ENCODE assay signal across 10 cellular contexts in the genomic region with DNA sequence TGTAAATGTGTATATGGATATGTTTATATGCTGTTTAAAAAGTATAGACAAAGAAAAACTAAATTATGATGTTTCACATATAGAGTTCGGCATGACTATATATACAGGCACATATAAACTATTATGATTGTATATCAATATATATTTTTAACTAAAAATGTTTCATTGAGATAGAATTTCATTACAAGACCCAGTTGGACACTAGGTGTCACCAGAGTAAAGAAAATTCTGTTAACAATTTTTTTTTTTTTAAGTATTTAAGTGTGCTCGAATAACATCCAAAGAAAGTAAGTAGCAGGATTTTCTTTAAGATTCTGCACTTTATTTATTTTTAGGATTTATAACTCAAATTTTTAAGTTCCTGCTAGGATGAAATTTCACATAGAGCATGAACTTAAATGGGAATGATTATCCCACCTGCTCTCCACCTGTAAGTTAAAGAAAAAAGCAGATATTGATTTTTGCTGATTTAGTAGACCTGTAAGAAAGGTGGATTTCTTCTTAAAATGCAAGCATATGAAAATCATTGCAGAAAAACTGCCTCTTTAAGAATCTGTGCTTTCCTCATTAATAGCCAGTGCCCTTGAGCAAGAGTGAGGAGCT.
A peak's percentile ranks its signal among the peaks of the same experiment; 100 is the strongest.
DNase-seq lines count a peak whose midpoint lies in the region; ATAC-seq, FAIRE-seq and TF ChIP-seq lines count a peak whose summit lies in the region.
"Had no signal": no experiment of that assay in that cellular context is flagged by ENCODE, and none has a peak within 500 bp of the region (broad histone marks: within the 10 kb centered on the region; RNA-seq: fewer than 3 reads in every experiment).

No MANE protein-coding gene starts in this region.

- DNase-seq in NCI-H345 treated with DMSO at 0.1 percent for 48 hours (lab: John Stamatoyannopoulos, UW; ENCODE audit: unreplicated experiment) (peak; percentile 2), NCI-H345 (lab: John Stamatoyannopoulos, UW) (no peak), OCI-M1 (lab: John Stamatoyannopoulos, UW) (peak; percentile 80), epithelial cell of proximal tubule (ENCODE audit: low read depth) (no peak), small intestine (peak; percentile 17)
- no peak for DNase-seq in stimulated activated CD4-positive, alpha-beta T cell treated with anti-CD3 and anti-CD28 coated beads, Interleukin-4, amount 100 ng/mL, for 24 hours
- DNase-seq: esophagus squamous epithelium, T1000 had no signal

- no peaks in the 10 kb centered on the region for H3K4me1 ChIP-seq in small intestine (ENCODE audit: control insufficient read depth in 2 of 2, insufficient read depth in 1 of 2, low read depth in 1 of 2, low read length in 1 of 2)
- H3K4me1 ChIP-seq: esophagus squamous epithelium had no signal

- no peak overlapping the region for H3K27ac ChIP-seq in small intestine (ENCODE audit: low read depth in 1 of 2, low read length in 1 of 2)
- H3K27ac ChIP-seq: esophagus squamous epithelium had no signal

- 7 to 18% (median 9%) methylated on average over 2 of the region's 2 CpGs for WGBS in small intestine, 3 donors

- H3K9me3 ChIP-seq in small intestine (ENCODE audit: control insufficient read depth, low read depth), result no peaks in the 10 kb centered on the region
- H3K9me3 ChIP-seq: esophagus squamous epithelium had no signal

- H3K4me3 ChIP-seq in epithelial cell of proximal tubule (ENCODE audit: low read depth, low read length) (no peak overlapping the region), small intestine (ENCODE audit: low read depth in 1 of 2, low read length in 2 of 2) (no peak overlapping the region)
- H3K4me3 ChIP-seq: esophagus squamous epithelium had no signal

- peak; percentile 91 for FAIRE-seq in small intestine (lab: Jason Lieb, UNC)

- TF ChIP-seq CTCF in epithelial cell of proximal tubule (conservative IDR thresholded peaks at IDR 0.05; ENCODE audit: low read depth, low read length), result peak; percentile 51

- ATAC-seq in GM21737 (IDR thresholded peaks at IDR 0.05; ENCODE audit: unreplicated experiment) (no peak), HG03457 (IDR thresholded peaks at IDR 0.05; ENCODE audit: unreplicated experiment) (no peak)

- no peaks in the 10 kb centered on the region for H3K27me3 ChIP-seq in small intestine (ENCODE audit: control insufficient read depth in 2 of 2, insufficient read depth in 2 of 2, low read length in 2 of 2)
- H3K27me3 ChIP-seq: esophagus squamous epithelium had no signal

- H3K36me3 ChIP-seq in small intestine (ENCODE audit: control insufficient read depth in 2 of 2, insufficient read depth in 2 of 2, low read length in 2 of 2), result no peaks in the 10 kb centered on the region
- H3K36me3 ChIP-seq: esophagus squamous epithelium had no signal

Comparison
In these comparisons a context has a peak if more than half of its experiments do, and no peak if none do; other contexts are left out.
1. DNase-seq: peak in NCI-H345 treated with DMSO at 0.1 percent for 48 hours (single experiment), OCI-M1 (single experiment) and small intestine (single experiment); none in NCI-H345 (single experiment), epithelial cell of proximal tubule (single experiment) and stimulated activated CD4-positive, alpha-beta T cell treated with anti-CD3 and anti-CD28 coated beads, Interleukin-4, amount 100 ng/mL, for 24 hours (single experiment).